In genomic region chr1:244919320-244920282, GRCh38 we compare ENCODE assay signal across 8 cellular contexts. TPM values are rescaled to one million over a fixed set of nuclear protein-coding genes. Genes with fewer than 3 reads are reported as not detected.
A peak's percentile ranks its signal among the peaks of the same experiment; 100 is the strongest.
DNase-seq lines count a peak whose midpoint lies in the region; ATAC-seq and TF ChIP-seq lines count a peak whose summit lies in the region.

No MANE protein-coding gene starts in this region.

- no peaks in the 10 kb centered on the region for H3K36me3 Mint-ChIP-seq in activated T-cell treated with anti-CD3 and anti-CD28 coated beads, Interleukin-2, amount 50 U/mL, for 4 hours (ENCODE audit: insufficient read depth)

- WGBS in upper lobe of left lung, 2 donors: 61 to 64% methylated on average over 9 of the region's 9 CpGs

- H3K9ac ChIP-seq in iPS-15b (ENCODE audit: low read depth, low read length): no peak overlapping the region

- H3K36me3 ChIP-seq in iPS-15b (ENCODE audit: control insufficient read depth, insufficient read depth, low read length): no peaks in the 10 kb centered on the region
- no peaks in the 10 kb centered on the region for H3K36me3 ChIP-seq in upper lobe of left lung

- H3K27me3 Mint-ChIP-seq in activated T-cell treated with anti-CD3 and anti-CD28 coated beads, Interleukin-2, amount 50 U/mL, for 4 hours (ENCODE audit: low read depth): peaks cover 4% of the 10 kb centered on the region

- peak overlapping the region; percentile 77 for H3K4me3 Mint-ChIP-seq in activated T-cell treated with anti-CD3 and anti-CD28 coated beads, Interleukin-2, amount 50 U/mL, for 4 hours

- TF ChIP-seq POLR2A in upper lobe of left lung (IDR thresholded peaks at IDR 0.05): no peak

- H3K27me3 ChIP-seq in iPS-15b (ENCODE audit: control insufficient read depth, insufficient read depth, low read length): peaks cover 22% of the 10 kb centered on the region
- H3K27me3 ChIP-seq in upper lobe of left lung: no peaks in the 10 kb centered on the region

- intact Hi-C loops in left colon (cut with DNase I, micrococcal nuclease): no loop called here

- no peak for TF ChIP-seq EP300 in upper lobe of left lung (IDR thresholded peaks at IDR 0.05)

- peaks cover 12% of the 10 kb centered on the region for H3K4me1 Mint-ChIP-seq in activated T-cell treated with anti-CD3 and anti-CD28 coated beads, Interleukin-2, amount 50 U/mL, for 4 hours (ENCODE audit: low read depth)

- no peak for DNase-seq in activated T-cell treated with anti-CD3 and anti-CD28 coated beads, Interleukin-2, amount 50 U/mL, for 4 hours
- no peak for DNase-seq in activated T-cell treated with anti-CD3 and anti-CD28 coated beads, Interleukin-2, amount 50 U/mL, for 48 hours
- DNase-seq in upper lobe of left lung: no peak
- no peak for DNase-seq in SW 1271 (lab: John Stamatoyannopoulos, UW)
- DNase-seq in left colon: no peak

- peak; percentile 18 to 20 for ATAC-seq in activated T-cell treated with anti-CD3 and anti-CD28 coated beads, Interleukin-2, amount 50 U/mL, for 4 hours
- no peak for ATAC-seq in upper lobe of left lung (ENCODE audit: low FRiP score in 2 of 2)
- no peak for ATAC-seq in left colon
- no peak for ATAC-seq in HG03175 (IDR thresholded peaks at IDR 0.05; ENCODE audit: unreplicated experiment)

- H3K9me3 Mint-ChIP-seq in activated T-cell treated with anti-CD3 and anti-CD28 coated beads, Interleukin-2, amount 50 U/mL, for 4 hours: no peaks in the 10 kb centered on the region

- no peak for TF ChIP-seq CTCF in VCaP (conservative IDR thresholded peaks at IDR 0.05)
- TF ChIP-seq CTCF in upper lobe of left lung (IDR thresholded peaks at IDR 0.05): no peak

- H3K4me3 ChIP-seq in iPS-15b (ENCODE audit: low read depth, low read length): peak overlapping the region; percentile 57
- peak overlapping the region in 3 of 4 donors; percentile 47 to 61 (median 61) for H3K4me3 ChIP-seq in upper lobe of left lung

- H3K9me3 ChIP-seq in iPS-15b (ENCODE audit: control insufficient read depth, insufficient read depth, low read length) (no peaks in the 10 kb centered on the region), upper lobe of left lung (no peaks in the 10 kb centered on the region)

- H3K4me1 ChIP-seq in iPS-15b (ENCODE audit: control insufficient read depth, insufficient read depth, low read length) (no peaks in the 10 kb centered on the region), upper lobe of left lung (peaks cover 6 to 17% (median 7%) of the 10 kb centered on the region in 4 donors)

- peak overlapping the region; percentile 62 for H3K27ac ChIP-seq in VCaP
- H3K27ac ChIP-seq in upper lobe of left lung: no peak overlapping the region

RNA-seq across cellular contexts. Expression of gene HNRNPU, which starts 55.3 kb away (rescaled TPM):
- 100 to 1,000 TPM; 606 to 649 (median 640) TPM for total RNA-seq in activated T-cell treated with anti-CD3 and anti-CD28 coated beads, Interleukin-2, amount 50 U/mL, for 4 hours
- total RNA-seq in upper lobe of left lung: 100 to 1,000 TPM; 213 to 505 (median 304) TPM
- 100 to 1,000 TPM; 188 to 225 TPM for total RNA-seq in left colon

Comparison
In these comparisons a context has a peak if more than half of its experiments do, and no peak if none do; other contexts are left out.
1. ATAC-seq: peak in activated T-cell treated with anti-CD3 and anti-CD28 coated beads, Interleukin-2, amount 50 U/mL, for 4 hours (2 of 2); none in upper lobe of left lung (0 of 2), left colon (single experiment) and HG03175 (single experiment).